8 cellular contexts compared by ENCODE assay signal in the genomic region with DNA sequence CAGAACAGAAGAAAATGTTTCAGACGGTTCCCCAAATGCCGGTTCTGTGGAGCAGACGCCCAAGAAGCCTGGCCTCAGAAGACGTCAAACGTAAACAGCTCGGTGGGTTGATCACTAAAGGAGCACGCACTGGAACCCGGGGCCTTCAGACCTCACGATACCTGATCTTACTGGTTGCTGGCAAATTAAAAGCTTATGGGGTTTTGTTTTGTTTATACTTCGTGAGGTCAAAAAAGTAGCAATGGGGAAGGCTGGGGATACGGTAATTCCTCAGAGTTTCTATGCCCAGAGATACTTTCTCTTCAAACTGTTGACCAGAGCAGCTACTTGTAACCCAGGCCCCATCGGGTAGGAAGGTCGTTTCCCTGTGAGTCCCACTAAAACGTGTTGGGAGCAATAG. TPM values are rescaled to one million over a fixed set of nuclear protein-coding genes. Genes with fewer than 3 reads are reported as not detected.
DNase-seq lines count a peak whose midpoint lies in the region; ATAC-seq and FAIRE-seq lines count a peak whose summit lies in the region.

No MANE protein-coding gene starts in this region.

- WGBS in right cardiac atrium = 1% methylated on average over 14 of the region's 14 CpGs
- 0 to 1% (median 1%) methylated on average over 14 of the region's 14 CpGs for WGBS in small intestine, 3 donors

- peaks cover 38% of the 10 kb centered on the region for H3K36me3 ChIP-seq in CD4-positive, CD25-positive, alpha-beta regulatory T cell (ENCODE audit: control insufficient read depth, insufficient read depth, low read length)
- peaks cover 0 to 4% of the 10 kb centered on the region in 2 donors for H3K36me3 ChIP-seq in small intestine (ENCODE audit: control insufficient read depth in 2 of 2, insufficient read depth in 2 of 2, low read length in 2 of 2)

- peak overlapping the region; percentile 98 for H3K27ac ChIP-seq in CD4-positive, CD25-positive, alpha-beta regulatory T cell (ENCODE audit: insufficient read depth, low read length, poor library complexity, severe bottlenecking)
- H3K27ac ChIP-seq in right cardiac atrium (ENCODE audit: low read length) (peak overlapping the region; percentile 73), small intestine (ENCODE audit: low read depth in 1 of 2, low read length in 1 of 2) (peak overlapping the region; percentile 93 to 100)

- H3K36me3 Mint-ChIP-seq in CD4-positive, CD25-positive, alpha-beta regulatory T cell = peaks cover 42% of the 10 kb centered on the region
- H3K36me3 Mint-ChIP-seq in activated CD8-positive, alpha-beta T cell treated with anti-CD3 and anti-CD28 coated beads, Interleukin-2, amount 10 ng/mL, durations not matched to agents 7 days and 5 days (ENCODE audit: low read depth) = peaks cover 67% of the 10 kb centered on the region

- H3K9me3 ChIP-seq in CD4-positive, CD25-positive, alpha-beta regulatory T cell (ENCODE audit: control insufficient read depth in 2 of 2, low read length in 2 of 2) = no peaks in the 10 kb centered on the region
- H3K9me3 ChIP-seq in right cardiac atrium (ENCODE audit: control insufficient read depth, low read length) = no peaks in the 10 kb centered on the region
- H3K9me3 ChIP-seq in small intestine (ENCODE audit: control insufficient read depth, low read depth) = no peaks in the 10 kb centered on the region

- POLR2A ChIA-PET in activated CD8-positive, alpha-beta T cell treated with anti-CD3 and anti-CD28 coated beads, Interleukin-2, amount 10 ng/mL, durations not matched to agents 7 days and 5 days (lab: Charles Lee) = interaction anchor here (0.5 to 16.1 kb wide), 19 partner anchors 6 to 1698 kb away, joined by 3 to 516 read pairs (median 5); a partner anchor contains a TSS

- peaks cover 11 to 35% (median 19%) of the 10 kb centered on the region in 4 donors for H3K4me1 Mint-ChIP-seq in CD4-positive, CD25-positive, alpha-beta regulatory T cell
- H3K4me1 Mint-ChIP-seq in activated CD8-positive, alpha-beta T cell treated with anti-CD3 and anti-CD28 coated beads, Interleukin-2, amount 10 ng/mL, durations not matched to agents 7 days and 5 days (ENCODE audit: low read depth) = peaks cover 10% of the 10 kb centered on the region

- no peak for FAIRE-seq in small intestine (lab: Jason Lieb, UNC)

- H3K4me1 ChIP-seq in CD4-positive, CD25-positive, alpha-beta regulatory T cell (ENCODE audit: control insufficient read depth, insufficient read depth, low read length, poor library complexity, severe bottlenecking) = peaks cover 57% of the 10 kb centered on the region
- H3K4me1 ChIP-seq in right cardiac atrium (ENCODE audit: control insufficient read depth, insufficient read depth, low read length) = peaks cover 4% of the 10 kb centered on the region
- H3K4me1 ChIP-seq in small intestine (ENCODE audit: control insufficient read depth in 2 of 2, insufficient read depth in 1 of 2, low read depth in 1 of 2, low read length in 1 of 2) = peaks cover 1 to 3% of the 10 kb centered on the region in 2 donors

- CTCF ChIA-PET in activated CD8-positive, alpha-beta T cell treated with anti-CD3 and anti-CD28 coated beads, Interleukin-2, amount 10 ng/mL, durations not matched to agents 7 days and 5 days (lab: Charles Lee) = interaction anchor here (1.1 to 2.2 kb wide), 5 partner anchors 8 to 357 kb away, joined by 3 to 16 read pairs (median 4); no protein-coding TSS in a partner anchor

- no peak for ATAC-seq in CD4-positive, CD25-positive, alpha-beta regulatory T cell (ENCODE audit: low read depth in 2 of 2)
- no peak for ATAC-seq in activated CD8-positive, alpha-beta T cell treated with anti-CD3 and anti-CD28 coated beads, Interleukin-2, amount 10 ng/mL, durations not matched to agents 7 days and 5 days
- ATAC-seq in right cardiac atrium (no peak), GM21390 (IDR thresholded peaks at IDR 0.05; ENCODE audit: unreplicated experiment) (no peak)

- intact Hi-C loops in right cardiac atrium (cut with DNase I) = no loop called here

- peak overlapping the region; percentile 98 to 99 (median 99) for H3K27ac Mint-ChIP-seq in CD4-positive, CD25-positive, alpha-beta regulatory T cell
- peak overlapping the region; percentile 96 for H3K27ac Mint-ChIP-seq in activated CD8-positive, alpha-beta T cell treated with anti-CD3 and anti-CD28 coated beads, Interleukin-2, amount 10 ng/mL, durations not matched to agents 7 days and 5 days

- peaks cover 4% of the 10 kb centered on the region for H3K27me3 Mint-ChIP-seq in CD4-positive, CD25-positive, alpha-beta regulatory T cell
- H3K27me3 Mint-ChIP-seq in activated CD8-positive, alpha-beta T cell treated with anti-CD3 and anti-CD28 coated beads, Interleukin-2, amount 10 ng/mL, durations not matched to agents 7 days and 5 days (ENCODE audit: low read depth) = no peaks in the 10 kb centered on the region

- peak overlapping the region; percentile 100 for H3K4me3 ChIP-seq in CD4-positive, CD25-positive, alpha-beta regulatory T cell (ENCODE audit: low read depth, low read length)
- H3K4me3 ChIP-seq in right cardiac atrium (ENCODE audit: low read length) = peak overlapping the region; percentile 92
- H3K4me3 ChIP-seq in small intestine (ENCODE audit: low read depth in 1 of 2, low read length in 2 of 2) = peak overlapping the region; percentile 69 to 100

- DNase-seq in CD4-positive, CD25-positive, alpha-beta regulatory T cell = peak in 1 of 3 donors; percentile 62
- DNase-seq in HK-2 (ENCODE audit: unreplicated experiment) (peak; percentile 30), right cardiac atrium (no peak), small intestine (peak; percentile 41), NCI-H2196 treated with DMSO at 0.1 percent for 48 hours (lab: John Stamatoyannopoulos, UW; ENCODE audit: unreplicated experiment) (no peak), mesenteric fat pad (ENCODE audit: low spot score) (no peak)
- peak; percentile 58 for DNase-seq in activated CD8-positive, alpha-beta T cell treated with anti-CD3 and anti-CD28 coated beads, Interleukin-2, amount 10 ng/mL, durations not matched to agents 7 days and 5 days

- peak overlapping the region; percentile 91 to 99 (median 99) for H3K4me3 Mint-ChIP-seq in CD4-positive, CD25-positive, alpha-beta regulatory T cell
- peak overlapping the region; percentile 99 for H3K4me3 Mint-ChIP-seq in activated CD8-positive, alpha-beta T cell treated with anti-CD3 and anti-CD28 coated beads, Interleukin-2, amount 10 ng/mL, durations not matched to agents 7 days and 5 days

- peaks cover 0 to 10% (median 0%) of the 10 kb centered on the region in 7 donors for H3K9me3 Mint-ChIP-seq in CD4-positive, CD25-positive, alpha-beta regulatory T cell
- no peaks in the 10 kb centered on the region for H3K9me3 Mint-ChIP-seq in activated CD8-positive, alpha-beta T cell treated with anti-CD3 and anti-CD28 coated beads, Interleukin-2, amount 10 ng/mL, durations not matched to agents 7 days and 5 days (ENCODE audit: insufficient read depth)

- no peaks in the 10 kb centered on the region for H3K27me3 ChIP-seq in CD4-positive, CD25-positive, alpha-beta regulatory T cell (ENCODE audit: control insufficient read depth, insufficient read depth, low read length)
- H3K27me3 ChIP-seq in right cardiac atrium (ENCODE audit: control insufficient read depth, insufficient read depth) (no peaks in the 10 kb centered on the region), small intestine (ENCODE audit: control insufficient read depth in 2 of 2, insufficient read depth in 2 of 2, low read length in 2 of 2) (no peaks in the 10 kb centered on the region)

RNA-seq across cellular contexts. Expression of a gene that starts 1.7 kb away (rescaled TPM):
- 391 TPM for total RNA-seq in CD4-positive, CD25-positive, alpha-beta regulatory T cell
- 10 to 100 TPM; 13.4 to 41.7 (median 21.1) TPM for polyA plus RNA-seq in CD4-positive, CD25-positive, alpha-beta regulatory T cell
- 10 to 100 TPM; 90.5 to 96.7 TPM for total RNA-seq in activated CD8-positive, alpha-beta T cell treated with anti-CD3 and anti-CD28 coated beads, Interleukin-2, amount 10 ng/mL, durations not matched to agents 7 days and 5 days
- 10 to 100 TPM; 28.9 to 48.0 (median 46.5) TPM for total RNA-seq in right cardiac atrium
- polyA plus RNA-seq in right cardiac atrium = 35.2 TPM
- polyA plus RNA-seq in small intestine = 10 to 100 TPM; 33.8 to 62.8 (median 37.6) TPM
- total RNA-seq in mesenteric fat pad = 28.9 TPM

RNA-seq across cellular contexts. Expression of a gene that starts 22.9 kb away (rescaled TPM):
- 5.8 TPM for total RNA-seq in CD4-positive, CD25-positive, alpha-beta regulatory T cell
- polyA plus RNA-seq in CD4-positive, CD25-positive, alpha-beta regulatory T cell = 1 to 10 TPM; 3.5 to 6.1 (median 4.0) TPM
- 10 to 100 TPM in 1 of 2 experiments, 1 to 10 TPM in 1; 7.9 to 11.0 TPM for total RNA-seq in activated CD8-positive, alpha-beta T cell treated with anti-CD3 and anti-CD28 coated beads, Interleukin-2, amount 10 ng/mL, durations not matched to agents 7 days and 5 days
- total RNA-seq in right cardiac atrium (under 1 TPM in 1 of 4 donors, not detected in 3; 0.17 TPM), mesenteric fat pad (not detected)
- polyA plus RNA-seq in right cardiac atrium (0.05 TPM), small intestine (under 1 TPM in 1 of 3 donors, not detected in 2; 0.95 TPM)

Comparison
In these comparisons a context has a peak if more than half of its experiments do, and no peak if none do; other contexts are left out.
1. DNase-seq: peak in HK-2 (single experiment), activated CD8-positive, alpha-beta T cell treated with anti-CD3 and anti-CD28 coated beads, Interleukin-2, amount 10 ng/mL, durations not matched to agents 7 days and 5 days (single experiment) and small intestine (single experiment); none in right cardiac atrium (0 of 3), NCI-H2196 treated with DMSO at 0.1 percent for 48 hours (single experiment) and mesenteric fat pad (single experiment).
2. Peak in every context shown above with its lines, with median percentiles within 50 percentile points of each other: H3K27ac ChIP-seq and H3K4me3 ChIP-seq.